In genomic region chr14:69049675-69050074, GRCh38 we compare ENCODE assay signal across 12 cellular contexts.
DNase-seq lines count a peak whose midpoint lies in the region; ATAC-seq and TF ChIP-seq lines count a peak whose summit lies in the region.
"Had no signal": no experiment of that assay in that cellular context is flagged by ENCODE, and none has a peak within 500 bp of the region (broad histone marks: within the 10 kb centered on the region; RNA-seq: fewer than 3 reads in every experiment).

No MANE protein-coding gene starts in this region.

- TF ChIP-seq CTCF in PC-9 (conservative IDR thresholded peaks at IDR 0.05) (no peak), fibroblast of pulmonary artery (IDR thresholded peaks at IDR 0.05; ENCODE audit: low read length, missing control alignments) (no peak), ovary (IDR thresholded peaks at IDR 0.05) (no peak)

- H3K79me2 ChIP-seq in PC-9 (ENCODE audit: low read depth): no peaks in the 10 kb centered on the region

- no peak overlapping the region for H3K4me3 ChIP-seq in PC-9
- H3K4me3 ChIP-seq in fibroblast of pulmonary artery (replicated peaks; ENCODE audit: low read depth, low read length): peak overlapping the region; percentile 13
- H3K4me3 ChIP-seq in ovary: no peak overlapping the region

- H3K27ac ChIP-seq in PC-9: peak overlapping the region; percentile 48
- H3K27ac ChIP-seq in ovary: peak overlapping the region in 1 of 2 donors; percentile 60

- no peak for ATAC-seq in HG02571 (IDR thresholded peaks at IDR 0.05; ENCODE audit: unreplicated experiment)

- no TSS peak for BruUV-seq in PC-9 (replicated peaks; lab: Mats Ljungman, UMichigan)

- H3K4me2 ChIP-seq in PC-9: peak overlapping the region; percentile 47

- intact Hi-C loops in PC-9 (cut with micrococcal nuclease; ENCODE audit: unreplicated experiment): no loop called here
- intact Hi-C loops in ovary (cut with DNase I): loop anchor here in 2 of 4 donors (10.0 kb wide), 2 partner anchors 65 to 75 kb away; partner anchors contain the start of gene ACTN1 (in 1 of the 2)

- H3K9me3 ChIP-seq in PC-9 (ENCODE audit: insufficient read depth, low read depth): no peaks in the 10 kb centered on the region
- no peaks in the 10 kb centered on the region for H3K9me3 ChIP-seq in ovary
- H3K9me3 ChIP-seq: Caco-2 had no signal

- 0 to 3% (median 1%) methylated on average over 2 of the region's 2 CpGs for WGBS in ovary, 3 donors

- H3K36me3 ChIP-seq in PC-9 (ENCODE audit: low read depth) (no peaks in the 10 kb centered on the region), ovary (no peaks in the 10 kb centered on the region)

- CTCF ChIA-PET in PC-9 (lab: Charles Lee): interaction anchor here (1.1 kb wide), 1 partner anchor 41 kb away, joined by 3 read pairs; no protein-coding TSS in a partner anchor

- POLR2A ChIA-PET in PC-9 (lab: Charles Lee; ENCODE audit: unreplicated experiment): interaction anchor here (0.6 kb wide), 3 partner anchors 72 to 690 kb away, joined by 4 to 7 read pairs (median 5); no protein-coding TSS in a partner anchor

- H3K27me3 ChIP-seq in PC-9 (ENCODE audit: insufficient read depth, low read depth): no peaks in the 10 kb centered on the region
- no peaks in the 10 kb centered on the region for H3K27me3 ChIP-seq in ovary

- DNase-seq in AG08395 (ENCODE audit: low spot score): peak; percentile 68
- peak in 1 of 2 experiments; percentile 89 for DNase-seq in PC-9
- peak; percentile 96 for DNase-seq in fibroblast of pulmonary artery (ENCODE audit: low read depth)
- peak in 3 of 5 donors; percentile 42 to 77 (median 56) for DNase-seq in ovary
- DNase-seq in T-helper 2 cell: no peak
- DNase-seq in stimulated activated CD4-positive, alpha-beta T cell treated with anti-CD3 and anti-CD28 coated beads, Interleukin-2, amount 100 ng/mL, for 24 hours: no peak
- no peak for DNase-seq in NCI-H69 (lab: John Stamatoyannopoulos, UW)
- DNase-seq: activated effector memory CD4-positive, alpha-beta T cell treated with Interleukin-2 at 50 U/mL for 16 hours; Caco-2; hippocampal formation; NCI-H1436 had no signal

- no peaks in the 10 kb centered on the region for H4K20me1 ChIP-seq in PC-9 (ENCODE audit: insufficient read depth)

- TF ChIP-seq EP300 in ovary (IDR thresholded peaks at IDR 0.05): peak; percentile 90

- H3K4me1 ChIP-seq in PC-9 (replicated peaks; ENCODE audit: insufficient read depth) (peaks cover 36% of the 10 kb centered on the region), ovary (ENCODE audit: insufficient read depth) (peaks cover 43% of the 10 kb centered on the region)

- H3F3A ChIP-seq in PC-9 (ENCODE audit: insufficient read depth, low read depth): peaks cover 6% of the 10 kb centered on the region; the same call in 1 of the 2 replicates

- no peak overlapping the region for H2AFZ ChIP-seq in PC-9

- no peaks in the 10 kb centered on the region for H3K9me2 ChIP-seq in PC-9 (ENCODE audit: insufficient read depth)

- no peak for TF ChIP-seq POLR2A in ovary (IDR thresholded peaks at IDR 0.05)

Comparison
In these comparisons a context has a peak if more than half of its experiments do, and no peak if none do; other contexts are left out.
1. DNase-seq: peak in AG08395 (single experiment), fibroblast of pulmonary artery (single experiment) and ovary (3 of 5); none in T-helper 2 cell (0 of 5), stimulated activated CD4-positive, alpha-beta T cell treated with anti-CD3 and anti-CD28 coated beads, Interleukin-2, amount 100 ng/mL, for 24 hours (0 of 2) and NCI-H69 (single experiment).